Comparison of ENCODE assay signal across 1 cellular context in the genomic region with DNA sequence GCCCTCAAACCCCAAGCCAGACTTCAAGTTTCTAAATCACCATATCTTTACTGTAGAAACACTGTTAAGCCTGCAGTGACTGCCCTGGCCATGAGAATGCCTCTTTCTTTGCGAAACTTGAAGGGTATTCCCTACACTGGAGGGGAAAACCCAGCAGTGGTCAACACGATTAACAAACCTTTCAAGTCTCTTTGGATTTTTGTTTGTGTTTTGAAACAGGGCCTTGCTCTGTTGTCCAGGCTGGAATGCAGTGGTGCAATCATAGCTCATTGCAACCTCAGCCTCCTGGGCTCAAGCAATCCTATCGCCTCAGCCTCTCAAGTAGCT.
TF ChIP-seq lines count a peak whose summit lies in the region.

No MANE protein-coding gene starts in this region.

TF ChIP-seq in H1, 55 proteins besides CTCF, POLR2A, EP300 and RAD21 (continued from another document):
- TF ChIP-seq, protein P1, sequence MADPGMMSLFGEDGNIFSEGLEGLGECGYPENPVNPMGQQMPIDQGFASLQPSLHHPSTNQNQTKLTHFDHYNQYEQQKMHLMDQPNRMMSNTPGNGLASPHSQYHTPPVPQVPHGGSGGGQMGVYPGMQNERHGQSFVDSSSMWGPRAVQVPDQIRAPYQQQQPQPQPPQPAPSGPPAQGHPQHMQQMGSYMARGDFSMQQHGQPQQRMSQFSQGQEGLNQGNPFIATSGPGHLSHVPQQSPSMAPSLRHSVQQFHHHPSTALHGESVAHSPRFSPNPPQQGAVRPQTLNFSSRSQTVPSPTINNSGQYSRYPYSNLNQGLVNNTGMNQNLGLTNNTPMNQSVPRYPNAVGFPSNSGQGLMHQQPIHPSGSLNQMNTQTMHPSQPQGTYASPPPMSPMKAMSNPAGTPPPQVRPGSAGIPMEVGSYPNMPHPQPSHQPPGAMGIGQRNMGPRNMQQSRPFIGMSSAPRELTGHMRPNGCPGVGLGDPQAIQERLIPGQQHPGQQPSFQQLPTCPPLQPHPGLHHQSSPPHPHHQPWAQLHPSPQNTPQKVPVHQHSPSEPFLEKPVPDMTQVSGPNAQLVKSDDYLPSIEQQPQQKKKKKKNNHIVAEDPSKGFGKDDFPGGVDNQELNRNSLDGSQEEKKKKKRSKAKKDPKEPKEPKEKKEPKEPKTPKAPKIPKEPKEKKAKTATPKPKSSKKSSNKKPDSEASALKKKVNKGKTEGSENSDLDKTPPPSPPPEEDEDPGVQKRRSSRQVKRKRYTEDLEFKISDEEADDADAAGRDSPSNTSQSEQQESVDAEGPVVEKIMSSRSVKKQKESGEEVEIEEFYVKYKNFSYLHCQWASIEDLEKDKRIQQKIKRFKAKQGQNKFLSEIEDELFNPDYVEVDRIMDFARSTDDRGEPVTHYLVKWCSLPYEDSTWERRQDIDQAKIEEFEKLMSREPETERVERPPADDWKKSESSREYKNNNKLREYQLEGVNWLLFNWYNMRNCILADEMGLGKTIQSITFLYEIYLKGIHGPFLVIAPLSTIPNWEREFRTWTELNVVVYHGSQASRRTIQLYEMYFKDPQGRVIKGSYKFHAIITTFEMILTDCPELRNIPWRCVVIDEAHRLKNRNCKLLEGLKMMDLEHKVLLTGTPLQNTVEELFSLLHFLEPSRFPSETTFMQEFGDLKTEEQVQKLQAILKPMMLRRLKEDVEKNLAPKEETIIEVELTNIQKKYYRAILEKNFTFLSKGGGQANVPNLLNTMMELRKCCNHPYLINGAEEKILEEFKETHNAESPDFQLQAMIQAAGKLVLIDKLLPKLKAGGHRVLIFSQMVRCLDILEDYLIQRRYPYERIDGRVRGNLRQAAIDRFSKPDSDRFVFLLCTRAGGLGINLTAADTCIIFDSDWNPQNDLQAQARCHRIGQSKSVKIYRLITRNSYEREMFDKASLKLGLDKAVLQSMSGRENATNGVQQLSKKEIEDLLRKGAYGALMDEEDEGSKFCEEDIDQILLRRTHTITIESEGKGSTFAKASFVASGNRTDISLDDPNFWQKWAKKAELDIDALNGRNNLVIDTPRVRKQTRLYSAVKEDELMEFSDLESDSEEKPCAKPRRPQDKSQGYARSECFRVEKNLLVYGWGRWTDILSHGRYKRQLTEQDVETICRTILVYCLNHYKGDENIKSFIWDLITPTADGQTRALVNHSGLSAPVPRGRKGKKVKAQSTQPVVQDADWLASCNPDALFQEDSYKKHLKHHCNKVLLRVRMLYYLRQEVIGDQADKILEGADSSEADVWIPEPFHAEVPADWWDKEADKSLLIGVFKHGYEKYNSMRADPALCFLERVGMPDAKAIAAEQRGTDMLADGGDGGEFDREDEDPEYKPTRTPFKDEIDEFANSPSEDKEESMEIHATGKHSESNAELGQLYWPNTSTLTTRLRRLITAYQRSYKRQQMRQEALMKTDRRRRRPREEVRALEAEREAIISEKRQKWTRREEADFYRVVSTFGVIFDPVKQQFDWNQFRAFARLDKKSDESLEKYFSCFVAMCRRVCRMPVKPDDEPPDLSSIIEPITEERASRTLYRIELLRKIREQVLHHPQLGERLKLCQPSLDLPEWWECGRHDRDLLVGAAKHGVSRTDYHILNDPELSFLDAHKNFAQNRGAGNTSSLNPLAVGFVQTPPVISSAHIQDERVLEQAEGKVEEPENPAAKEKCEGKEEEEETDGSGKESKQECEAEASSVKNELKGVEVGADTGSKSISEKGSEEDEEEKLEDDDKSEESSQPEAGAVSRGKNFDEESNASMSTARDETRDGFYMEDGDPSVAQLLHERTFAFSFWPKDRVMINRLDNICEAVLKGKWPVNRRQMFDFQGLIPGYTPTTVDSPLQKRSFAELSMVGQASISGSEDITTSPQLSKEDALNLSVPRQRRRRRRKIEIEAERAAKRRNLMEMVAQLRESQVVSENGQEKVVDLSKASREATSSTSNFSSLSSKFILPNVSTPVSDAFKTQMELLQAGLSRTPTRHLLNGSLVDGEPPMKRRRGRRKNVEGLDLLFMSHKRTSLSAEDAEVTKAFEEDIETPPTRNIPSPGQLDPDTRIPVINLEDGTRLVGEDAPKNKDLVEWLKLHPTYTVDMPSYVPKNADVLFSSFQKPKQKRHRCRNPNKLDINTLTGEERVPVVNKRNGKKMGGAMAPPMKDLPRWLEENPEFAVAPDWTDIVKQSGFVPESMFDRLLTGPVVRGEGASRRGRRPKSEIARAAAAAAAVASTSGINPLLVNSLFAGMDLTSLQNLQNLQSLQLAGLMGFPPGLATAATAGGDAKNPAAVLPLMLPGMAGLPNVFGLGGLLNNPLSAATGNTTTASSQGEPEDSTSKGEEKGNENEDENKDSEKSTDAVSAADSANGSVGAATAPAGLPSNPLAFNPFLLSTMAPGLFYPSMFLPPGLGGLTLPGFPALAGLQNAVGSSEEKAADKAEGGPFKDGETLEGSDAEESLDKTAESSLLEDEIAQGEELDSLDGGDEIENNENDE (IDR thresholded peaks at IDR 0.05; ENCODE audit: insufficient replicate concordance, low read length) = no peak
- TF ChIP-seq SUZ12 (IDR thresholded peaks at IDR 0.05; ENCODE audit: low read length) (no peak), NANOG (IDR thresholded peaks at IDR 0.05; ENCODE audit: insufficient read depth, low read depth, low read length, poor library complexity, severe bottlenecking) (no peak), KDM4A (IDR thresholded peaks at IDR 0.05; ENCODE audit: low read depth, low read length, severe bottlenecking) (no peak), CREB1 (IDR thresholded peaks at IDR 0.05) (no peak), SIRT6 (IDR thresholded peaks at IDR 0.05; ENCODE audit: low read length) (no peak)
